7 cellular contexts compared by ENCODE assay signal in the genomic region with DNA sequence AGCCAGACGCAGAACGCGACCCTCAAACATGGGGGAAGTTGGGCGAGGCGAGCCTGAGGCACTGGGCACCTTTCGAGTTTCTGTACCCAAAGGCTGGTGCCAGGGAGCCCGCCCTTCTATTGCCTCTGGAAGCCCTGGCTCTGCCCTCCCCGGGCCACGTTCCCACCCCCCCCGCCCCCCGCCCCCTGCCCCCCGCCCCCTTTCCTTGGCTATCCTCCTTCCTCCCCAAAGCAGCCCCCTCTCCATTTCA. TPM values are rescaled to one million over a fixed set of nuclear protein-coding genes. Genes with fewer than 3 reads are reported as not detected.
DNase-seq lines count a peak whose midpoint lies in the region; ATAC-seq and TF ChIP-seq lines count a peak whose summit lies in the region.

No MANE protein-coding gene starts in this region.

- TF ChIP-seq CTCF in hepatocyte (IDR thresholded peaks at IDR 0.05; ENCODE audit: poor library complexity) (no peak), spleen (IDR thresholded peaks at IDR 0.05 in 8 of 11, conservative IDR thresholded peaks at IDR 0.05 in 3 of 11) (no peak)

- H3K36me3 ChIP-seq in hepatocyte (replicated peaks; ENCODE audit: insufficient read depth, low read depth) (no peaks in the 10 kb centered on the region), spleen (no peaks in the 10 kb centered on the region)

- H2AFZ ChIP-seq in hepatocyte: no peak overlapping the region

- intact Hi-C loops in spleen (cut with DNase I; ENCODE audit: low total_unique reads): loop anchor here (5.0 to 10.0 kb wide), 2 partner anchors 38 to 64 kb away; partner anchors contain the start of genes EFNA4 and PYGO2

- H3K9me3 ChIP-seq in hepatocyte (ENCODE audit: low read depth) (no peaks in the 10 kb centered on the region), spleen (no peaks in the 10 kb centered on the region)

- H3K27ac ChIP-seq in hepatocyte (peak overlapping the region; percentile 98), spleen (peak overlapping the region; percentile 89 to 99 (median 95))

- no peaks in the 10 kb centered on the region for H3K27me3 Mint-ChIP-seq in activated CD8-positive, alpha-beta T cell treated with anti-CD3 and anti-CD28 coated beads, Interleukin-2, amount 10 ng/mL, durations not matched to agents 7 days and 5 days (ENCODE audit: low read depth)

- peak overlapping the region; percentile 85 for H3K27ac Mint-ChIP-seq in activated CD8-positive, alpha-beta T cell treated with anti-CD3 and anti-CD28 coated beads, Interleukin-2, amount 10 ng/mL, durations not matched to agents 7 days and 5 days

- H3K27me3 ChIP-seq in hepatocyte (no peaks in the 10 kb centered on the region), spleen (replicated peaks in 1 of 7) (no peaks in the 10 kb centered on the region)

- H3K4me3 ChIP-seq in hepatocyte (peak overlapping the region; percentile 43), spleen (peak overlapping the region; percentile 30 to 90 (median 78))

- peak overlapping the region; percentile 86 for H3K4me3 Mint-ChIP-seq in activated CD8-positive, alpha-beta T cell treated with anti-CD3 and anti-CD28 coated beads, Interleukin-2, amount 10 ng/mL, durations not matched to agents 7 days and 5 days

- H3K4me1 ChIP-seq in hepatocyte (ENCODE audit: insufficient read depth) (peaks cover 11% of the 10 kb centered on the region), spleen (peaks cover 29 to 86% (median 49%) of the 10 kb centered on the region in 6 donors)

- no peaks in the 10 kb centered on the region for H3K9me3 Mint-ChIP-seq in activated CD8-positive, alpha-beta T cell treated with anti-CD3 and anti-CD28 coated beads, Interleukin-2, amount 10 ng/mL, durations not matched to agents 7 days and 5 days (ENCODE audit: insufficient read depth)

- peaks cover 4% of the 10 kb centered on the region for H3K36me3 Mint-ChIP-seq in activated CD8-positive, alpha-beta T cell treated with anti-CD3 and anti-CD28 coated beads, Interleukin-2, amount 10 ng/mL, durations not matched to agents 7 days and 5 days (ENCODE audit: low read depth)

- POLR2A ChIA-PET in activated CD8-positive, alpha-beta T cell treated with anti-CD3 and anti-CD28 coated beads, Interleukin-2, amount 10 ng/mL, durations not matched to agents 7 days and 5 days (lab: Charles Lee): interaction anchor here (0.7 to 2.1 kb wide), 4 partner anchors 23 to 64 kb away, joined by 3 to 11 read pairs (median 6); partner anchors contain the start of genes PBXIP1, PMVK and PYGO2

- H3K4me1 Mint-ChIP-seq in activated CD8-positive, alpha-beta T cell treated with anti-CD3 and anti-CD28 coated beads, Interleukin-2, amount 10 ng/mL, durations not matched to agents 7 days and 5 days (ENCODE audit: low read depth): peaks cover 50% of the 10 kb centered on the region

- 2% methylated on average over 8 of the region's 12 CpGs for WGBS in hepatocyte (ENCODE audit: low lambda C conversion rate, missing lambda C conversion rate)
- WGBS in spleen, 5 donors: 0 to 3% (median 0%) methylated on average over 6 to 11 of the region's 12 CpGs

- DNase-seq in HuH-7 (ENCODE audit: low spot score) (peak; percentile 54), hepatocyte (ENCODE audit: low spot score) (no peak), spleen (peak; percentile 85), SIG-M5 (lab: John Stamatoyannopoulos, UW) (no peak), NCI-H1436 treated with DMSO at 0.1 percent for 48 hours (lab: John Stamatoyannopoulos, UW) (no peak)
- no peak for DNase-seq in activated CD8-positive, alpha-beta T cell treated with anti-CD3 and anti-CD28 coated beads, Interleukin-2, amount 10 ng/mL, durations not matched to agents 7 days and 5 days
- no peak for DNase-seq in effector CD8-positive, alpha-beta T cell (lab: John Stamatoyannopoulos, UW)

- ATAC-seq in activated CD8-positive, alpha-beta T cell treated with anti-CD3 and anti-CD28 coated beads, Interleukin-2, amount 10 ng/mL, durations not matched to agents 7 days and 5 days: no peak

- peaks cover 10% of the 10 kb centered on the region for H4K20me1 ChIP-seq in hepatocyte (ENCODE audit: insufficient read depth, poor library complexity, severe bottlenecking)

- H3K4me2 ChIP-seq in hepatocyte: peak overlapping the region; percentile 92

- peaks cover 31% of the 10 kb centered on the region for H3K79me2 ChIP-seq in hepatocyte

- no peaks in the 10 kb centered on the region for H3K9me2 ChIP-seq in hepatocyte (replicated peaks; ENCODE audit: insufficient read depth)

- no peak for TF ChIP-seq POLR2A in spleen (IDR thresholded peaks at IDR 0.05)

- CTCF ChIA-PET in activated CD8-positive, alpha-beta T cell treated with anti-CD3 and anti-CD28 coated beads, Interleukin-2, amount 10 ng/mL, durations not matched to agents 7 days and 5 days (lab: Charles Lee): interaction anchor here (0.9 to 7.9 kb wide), 16 partner anchors 12 to 332 kb away, joined by 3 to 139 read pairs (median 14); partner anchors contain the start of genes ADAM15, CKS1B, FLAD1 and PBXIP1

RNA-seq across cellular contexts. Expression of gene ZBTB7B, which starts 2.2 kb away (rescaled TPM):
- total RNA-seq in activated CD8-positive, alpha-beta T cell treated with anti-CD3 and anti-CD28 coated beads, Interleukin-2, amount 10 ng/mL, durations not matched to agents 7 days and 5 days: 10 to 100 TPM; 35.5 to 42.5 TPM
- total RNA-seq in hepatocyte (27.3 and 29.2 TPM in 2 replicates), spleen (10 to 100 TPM; 44.0 to 88.9 (median 68.8) TPM)
- polyA plus RNA-seq in hepatocyte (13.3 and 13.5 TPM in 2 replicates), spleen (10 to 100 TPM; 11.1 to 38.6 (median 13.4) TPM)

RNA-seq across cellular contexts. Expression of gene LENEP, which starts 7.0 kb away (rescaled TPM):
- total RNA-seq in activated CD8-positive, alpha-beta T cell treated with anti-CD3 and anti-CD28 coated beads, Interleukin-2, amount 10 ng/mL, durations not matched to agents 7 days and 5 days: 1 to 10 TPM in 1 of 2 experiments, under 1 TPM in 1; 0.91 to 1.1 TPM
- total RNA-seq in hepatocyte (0.92 TPM in 1 of 2 replicates, not detected in the other), spleen (under 1 TPM in 1 of 7 donors, not detected in 6; 0.60 TPM)
- polyA plus RNA-seq in hepatocyte (not detected in 2 replicates), spleen (not detected)

RNA-seq across cellular contexts. Expression of gene FLAD1, which starts 17.3 kb away (rescaled TPM):
- total RNA-seq in activated CD8-positive, alpha-beta T cell treated with anti-CD3 and anti-CD28 coated beads, Interleukin-2, amount 10 ng/mL, durations not matched to agents 7 days and 5 days: 10 to 100 TPM; 39.8 to 45.2 TPM
- total RNA-seq in hepatocyte (25.6 and 27.7 TPM in 2 replicates), spleen (10 to 100 TPM; 27.1 to 35.8 (median 30.3) TPM)
- polyA plus RNA-seq in hepatocyte (42.8 and 45.1 TPM in 2 replicates), spleen (10 to 100 TPM; 31.9 to 43.4 (median 40.1) TPM)

RNA-seq across cellular contexts. Expression of gene CKS1B, which starts 25.9 kb away (rescaled TPM):
- 100 to 1,000 TPM; 151 to 153 TPM for total RNA-seq in activated CD8-positive, alpha-beta T cell treated with anti-CD3 and anti-CD28 coated beads, Interleukin-2, amount 10 ng/mL, durations not matched to agents 7 days and 5 days
- total RNA-seq in hepatocyte: 40.4 and 41.5 TPM in 2 replicates
- 91.3 and 102 TPM in 2 replicates for polyA plus RNA-seq in hepatocyte
- total RNA-seq in spleen: 10 to 100 TPM; 15.7 to 42.5 (median 27.2) TPM
- 10 to 100 TPM; 17.0 to 51.5 (median 43.2) TPM for polyA plus RNA-seq in spleen

RNA-seq across cellular contexts. Expression of gene SHC1, which starts 29.9 kb away (rescaled TPM):
- 10 to 100 TPM; 69.6 to 72.4 TPM for total RNA-seq in activated CD8-positive, alpha-beta T cell treated with anti-CD3 and anti-CD28 coated beads, Interleukin-2, amount 10 ng/mL, durations not matched to agents 7 days and 5 days
- total RNA-seq in hepatocyte (81.8 and 95.6 TPM in 2 replicates), spleen (100 to 1,000 TPM in 4 of 7 donors, 10 to 100 TPM in 3; 63.4 to 133 (median 108) TPM)
- polyA plus RNA-seq in hepatocyte (107 and 120 TPM in 2 replicates), spleen (10 to 100 TPM; 36.8 to 49.8 (median 48.6) TPM)

Comparison
In these comparisons a context has a peak if more than half of its experiments do, and no peak if none do; other contexts are left out.
1. DNase-seq: peak in HuH-7 (single experiment) and spleen (single experiment); none in activated CD8-positive, alpha-beta T cell treated with anti-CD3 and anti-CD28 coated beads, Interleukin-2, amount 10 ng/mL, durations not matched to agents 7 days and 5 days (single experiment), hepatocyte (single experiment), SIG-M5 (single experiment), effector CD8-positive, alpha-beta T cell (single experiment) and NCI-H1436 treated with DMSO at 0.1 percent for 48 hours (single experiment).